8 cellular contexts compared by ENCODE assay signal in the genomic region with DNA sequence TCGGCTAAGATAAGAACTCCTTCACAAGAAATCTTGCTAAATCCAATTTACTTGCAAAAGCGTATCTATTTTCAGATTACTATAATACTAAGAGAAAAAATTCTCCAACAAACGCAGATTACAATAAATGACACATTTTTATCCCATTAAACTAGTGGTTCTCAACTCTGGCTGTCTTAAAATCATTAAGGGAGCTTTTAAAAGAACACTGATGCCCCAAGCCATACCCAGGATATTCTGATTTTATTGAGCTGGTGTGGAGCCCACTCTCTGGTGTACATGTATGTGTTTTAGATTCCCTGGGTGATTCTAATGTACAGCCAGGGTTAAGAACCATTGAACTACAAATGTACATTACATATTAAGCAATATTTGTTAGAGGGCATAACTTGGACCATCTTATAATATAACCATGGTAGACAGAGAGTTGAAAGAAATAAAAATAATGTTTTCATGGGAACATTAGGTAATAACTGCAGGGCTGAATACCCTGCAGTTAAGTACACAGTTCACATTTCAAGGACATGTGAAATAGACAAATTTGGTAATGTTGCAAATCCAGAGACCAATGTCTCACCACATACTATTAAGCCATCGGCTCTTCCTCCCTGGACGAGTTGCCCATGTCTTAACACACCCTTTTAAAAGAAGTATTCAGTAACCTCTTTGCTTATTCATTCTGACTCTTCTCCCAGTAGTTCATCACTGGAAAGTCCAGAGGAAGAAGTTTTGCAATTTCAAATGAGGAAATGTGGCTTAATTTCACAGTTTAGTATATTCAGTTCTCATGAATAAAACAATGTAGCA. TPM values are rescaled to one million over a fixed set of nuclear protein-coding genes. Genes with fewer than 3 reads are reported as not detected.
DNase-seq lines count a peak whose midpoint lies in the region; ATAC-seq, FAIRE-seq and TF ChIP-seq lines count a peak whose summit lies in the region.

No MANE protein-coding gene starts in this region.

- no peak overlapping the region for H2BK5ac ChIP-seq in trophoblast cell (ENCODE audit: low read depth, low read length, poor library complexity)

- no peak overlapping the region for H3K23ac ChIP-seq in trophoblast cell (ENCODE audit: low read length)

- no peak overlapping the region for H4K8ac ChIP-seq in trophoblast cell (ENCODE audit: low read depth, low read length)

- H3K27me3 ChIP-seq in trophoblast cell (ENCODE audit: insufficient read depth, low read length): no peaks in the 10 kb centered on the region

- no peaks in the 10 kb centered on the region for H3K4me1 ChIP-seq in trophoblast cell (ENCODE audit: control insufficient read depth in 1 of 2, insufficient read depth in 2 of 2, low read length in 2 of 2)

- DNase-seq in EH (ENCODE audit: low read depth): peak; percentile 78
- peak; percentile 45 for DNase-seq in RCC 7860 (ENCODE audit: low spot score)
- DNase-seq in fibroblast of mammary gland (ENCODE audit: low read depth): peak; percentile 93
- DNase-seq in trophoblast cell: peak; percentile 10 to 47
- no peak for DNase-seq in D721Med (ENCODE audit: insufficient read length, low spot score)
- DNase-seq in RKO (ENCODE audit: low spot score): no peak
- DNase-seq in NCI-H524 (lab: John Stamatoyannopoulos, UW): no peak

- H4K91ac ChIP-seq in trophoblast cell (ENCODE audit: low read depth, low read length): no peak overlapping the region

- no peak overlapping the region for H2BK12ac ChIP-seq in trophoblast cell (ENCODE audit: low read length)

- H3K4me3 ChIP-seq in fibroblast of mammary gland (ENCODE audit: control insufficient read depth, low read depth, low read length): no peak overlapping the region
- no peak overlapping the region for H3K4me3 ChIP-seq in trophoblast cell (ENCODE audit: low read depth, low read length)

- H2AK5ac ChIP-seq in trophoblast cell (ENCODE audit: low read length): no peak overlapping the region

- no peak overlapping the region for H2BK120ac ChIP-seq in trophoblast cell (ENCODE audit: insufficient read depth, low read length, poor library complexity)

- no peak overlapping the region for H3K4ac ChIP-seq in trophoblast cell (ENCODE audit: low read depth, low read length)

- H3K14ac ChIP-seq in trophoblast cell (ENCODE audit: low read length): no peak overlapping the region

- H3K9ac ChIP-seq in trophoblast cell (ENCODE audit: low read length): no peak overlapping the region

- FAIRE-seq in RCC 7860 (lab: Jason Lieb, UNC) (peak; percentile 60), D721Med (lab: Jason Lieb, UNC) (no peak)

- H4K12ac ChIP-seq in trophoblast cell (ENCODE audit: low read depth, low read length): no peak overlapping the region

- H3K36me3 ChIP-seq in trophoblast cell (ENCODE audit: control insufficient read depth in 1 of 2, insufficient read depth in 2 of 2, low read length in 2 of 2): no peaks in the 10 kb centered on the region

- no CpG with 5 or more reads among the region's 5 CpGs for WGBS in trophoblast cell (ENCODE audit: extremely low coverage, insufficient coverage, insufficient read length)

- no peaks in the 10 kb centered on the region for H3K79me2 ChIP-seq in trophoblast cell (ENCODE audit: control insufficient read depth, insufficient read depth, low read length, poor library complexity)

- H3K4me2 ChIP-seq in trophoblast cell (ENCODE audit: low read length): no peak overlapping the region

- ATAC-seq in HG02610 (IDR thresholded peaks at IDR 0.05; ENCODE audit: unreplicated experiment): no peak

- no peaks in the 10 kb centered on the region for H3K79me1 ChIP-seq in trophoblast cell (ENCODE audit: low read length)

- TF ChIP-seq CTCF in fibroblast of mammary gland (conservative IDR thresholded peaks at IDR 0.05; ENCODE audit: control insufficient read depth, insufficient read depth, low read depth, low read length) (no peak), D721Med (IDR thresholded peaks at IDR 0.05; ENCODE audit: insufficient read depth, missing control alignments) (no peak)

- no peaks in the 10 kb centered on the region for H3K9me3 ChIP-seq in trophoblast cell (ENCODE audit: insufficient read depth, low read depth, low read length)

- H2AFZ ChIP-seq in trophoblast cell (ENCODE audit: insufficient read depth, low read length, poor library complexity): no peak overlapping the region

- H3K27ac ChIP-seq in trophoblast cell (ENCODE audit: low read depth, low read length): no peak overlapping the region

- no peak overlapping the region for H3K18ac ChIP-seq in trophoblast cell (ENCODE audit: low read length)

RNA-seq across cellular contexts. Expression of a gene that starts 6.2 kb away (rescaled TPM):
- 0.12 and 0.21 TPM in 2 replicates for polyA plus RNA-seq in trophoblast cell (2013)

Comparison
In these comparisons a context has a peak if more than half of its experiments do, and no peak if none do; other contexts are left out.
1. DNase-seq: peak in EH (single experiment), RCC 7860 (single experiment), fibroblast of mammary gland (single experiment) and trophoblast cell (2 of 2); none in D721Med (single experiment), RKO (single experiment) and NCI-H524 (0 of 2).